In the genomic region with DNA sequence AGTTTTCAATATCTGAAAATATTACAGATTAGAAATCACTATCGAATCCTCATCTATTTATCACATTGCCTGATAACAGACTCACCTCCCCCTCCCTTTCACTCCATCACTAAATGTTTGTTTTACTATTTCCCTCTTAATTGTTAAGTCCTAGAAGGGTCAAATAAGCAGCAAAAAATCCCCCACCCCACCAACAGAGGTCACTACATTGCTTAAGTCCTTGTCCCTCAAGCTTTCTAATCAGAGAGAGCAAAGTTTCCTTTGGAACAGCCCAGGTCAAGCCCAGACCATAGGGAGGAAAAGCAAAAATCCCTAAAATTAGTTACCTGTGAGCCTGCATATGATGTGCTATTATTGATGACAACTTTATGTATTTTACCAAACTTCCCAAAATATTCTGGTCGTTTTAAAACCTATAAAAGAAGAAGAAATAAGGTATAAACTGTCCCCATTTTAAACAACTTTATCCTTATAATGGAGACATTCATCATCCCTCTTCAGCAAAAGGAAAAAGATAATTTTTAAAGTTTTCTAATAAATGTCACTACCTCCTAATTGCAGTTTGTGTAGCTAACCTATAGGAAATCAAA, we compare ENCODE assay signal across 9 cellular contexts.
A peak's percentile ranks its signal among the peaks of the same experiment; 100 is the strongest.
DNase-seq lines count a peak whose midpoint lies in the region; ATAC-seq and TF ChIP-seq lines count a peak whose summit lies in the region.
"Had no signal": no experiment of that assay in that cellular context is flagged by ENCODE, and none has a peak within 500 bp of the region (broad histone marks: within the 10 kb centered on the region; RNA-seq: fewer than 3 reads in every experiment).

No MANE protein-coding gene starts in this region.

- no peak overlapping the region for H3K4me3 Mint-ChIP-seq in CD14-positive monocyte
- H3K4me3 Mint-ChIP-seq: T-cell had no signal

- H3K9me3 Mint-ChIP-seq in CD14-positive monocyte: no peaks in the 10 kb centered on the region
- H3K9me3 Mint-ChIP-seq: T-cell had no signal

- no peak for TF ChIP-seq POLR2A in thyroid gland (IDR thresholded peaks at IDR 0.05)

- no peaks in the 10 kb centered on the region for H3K4me1 ChIP-seq in thyroid gland

- no peaks in the 10 kb centered on the region for H3K9me3 ChIP-seq in thyroid gland

- H3K36me3 ChIP-seq in thyroid gland: peaks cover 0 to 2% of the 10 kb centered on the region in 2 donors

- ATAC-seq in GM21447 (IDR thresholded peaks at IDR 0.05; ENCODE audit: unreplicated experiment): no peak
- ATAC-seq: T-cell had no signal

- H3K27ac Mint-ChIP-seq in CD14-positive monocyte: no peak overlapping the region
- H3K27ac Mint-ChIP-seq: T-cell had no signal

- H3K4me3 ChIP-seq in thyroid gland (replicated peaks in 1 of 3): no peak overlapping the region

- TF ChIP-seq CTCF in CD14-positive monocyte (IDR thresholded peaks at IDR 0.05): peak; percentile 47
- peak; percentile 65 for TF ChIP-seq CTCF in GM12873 (IDR thresholded peaks at IDR 0.05; ENCODE audit: insufficient read depth, low read depth, low read length, missing control alignments)
- TF ChIP-seq CTCF in thyroid gland (IDR thresholded peaks at IDR 0.05): peak in 4 of 6 experiments; percentile 8 to 42 (median 34)

- DNase-seq in CD14-positive monocyte (ENCODE audit: low spot score) (no peak), NCI-H2107 treated with DMSO at 0.1 percent for 48 hours (lab: John Stamatoyannopoulos, UW; ENCODE audit: unreplicated experiment) (peak; percentile 26), iris pigment epithelial cell (ENCODE audit: low read depth) (peak; percentile 75), thyroid gland (peak; percentile 26 to 27)
- peak; percentile 37 to 38 for DNase-seq in activated T-cell treated with anti-CD3 and anti-CD28 coated beads, Interleukin-2, amount 50 U/mL, for 48 hours
- no peak for DNase-seq in central memory CD4-positive, alpha-beta T cell

- peaks cover 32 to 49% of the 10 kb centered on the region in 2 donors for H3K36me3 Mint-ChIP-seq in CD14-positive monocyte

- H3K27me3 Mint-ChIP-seq in CD14-positive monocyte (ENCODE audit: low read depth in 3 of 3): no peaks in the 10 kb centered on the region
- H3K27me3 Mint-ChIP-seq: T-cell had no signal

- intact Hi-C loops in CD14-positive monocyte (cut with micrococcal nuclease): no loop called here
- intact Hi-C loops in thyroid gland (cut with DNase I): no loop called here

- WGBS in thyroid gland, 2 donors: 80 to 86% methylated on average over 2 of the region's 2 CpGs

- no peak overlapping the region for H3K27ac ChIP-seq in thyroid gland

- H3K27me3 ChIP-seq in thyroid gland: no peaks in the 10 kb centered on the region

- no peaks in the 10 kb centered on the region for H3K4me1 Mint-ChIP-seq in CD14-positive monocyte

Comparison
In these comparisons a context has a peak if more than half of its experiments do, and no peak if none do; other contexts are left out.
1. DNase-seq: peak in NCI-H2107 treated with DMSO at 0.1 percent for 48 hours (single experiment), activated T-cell treated with anti-CD3 and anti-CD28 coated beads, Interleukin-2, amount 50 U/mL, for 48 hours (2 of 2), iris pigment epithelial cell (single experiment) and thyroid gland (2 of 2); none in CD14-positive monocyte (single experiment) and central memory CD4-positive, alpha-beta T cell (single experiment).
2. Peak in every context shown above with its lines, with median percentiles within 50 percentile points of each other: CTCF ChIP-seq.